Comparison of ENCODE assay signal across 21 cellular contexts in genomic region chr14:106823552-106823951, GRCh38.
DNase-seq lines count a peak whose midpoint lies in the region; ATAC-seq lines count a peak whose summit lies in the region.
"Had no signal": no experiment of that assay in that cellular context is flagged by ENCODE, and none has a peak within 500 bp of the region (broad histone marks: within the 10 kb centered on the region; RNA-seq: fewer than 3 reads in every experiment).

No MANE protein-coding gene starts in this region.

- H3K4me1 Mint-ChIP-seq in activated T-helper 2 cell treated with anti-CD3 and anti-CD28 coated beads, Interferon-gamma antibody, Interleukin-2, Interleukin-4, amounts not matched to agents 10 μg/mL and 5 μg/mL and 100 μg/mL, durations not matched to agents 14 hours and 24 hours and 36 hours (ENCODE audit: low read depth) = peaks cover 8% of the 10 kb centered on the region
- peaks cover 2% of the 10 kb centered on the region for H3K4me1 Mint-ChIP-seq in activated naive CD8-positive, alpha-beta T cell treated with anti-CD3 and anti-CD28 coated beads, Interleukin-2, amount 50 U/mL, for 24 hours
- H3K4me1 Mint-ChIP-seq: CD4-positive, CD25-positive, alpha-beta regulatory T cell; CD8-positive, alpha-beta memory T cell had no signal

- H3K27ac ChIP-seq in HUES64 (ENCODE audit: low read depth, low read length) (no peak overlapping the region), neuronal stem cell (replicated peaks; ENCODE audit: low read length) (no peak overlapping the region), right cardiac atrium (ENCODE audit: low read length) (no peak overlapping the region)

- no peak overlapping the region for H4K91ac ChIP-seq in neuronal stem cell (ENCODE audit: low read depth, low read length, poor library complexity)

- no peak overlapping the region for H2AFZ ChIP-seq in neuronal stem cell (ENCODE audit: low read length)

- WGBS in HUES64 = 88% methylated on average over 7 of the region's 7 CpGs
- no CpG with 5 or more reads among the region's 7 CpGs for WGBS in neuronal stem cell (ENCODE audit: extremely low coverage in 2 of 2, insufficient read length in 2 of 2, insufficient replicate concordance in 1 of 2), 2 donors
- 69% methylated on average over 7 of the region's 7 CpGs for WGBS in right cardiac atrium

- no peak overlapping the region for H3K23ac ChIP-seq in neuronal stem cell (ENCODE audit: low read depth, low read length, poor library complexity)

- H3K4me3 Mint-ChIP-seq in activated T-helper 2 cell treated with anti-CD3 and anti-CD28 coated beads, Interferon-gamma antibody, Interleukin-2, Interleukin-4, amounts not matched to agents 10 μg/mL and 5 μg/mL and 100 μg/mL, durations not matched to agents 14 hours and 24 hours and 36 hours (ENCODE audit: low read depth) = no peak overlapping the region
- H3K4me3 Mint-ChIP-seq in activated naive CD8-positive, alpha-beta T cell treated with anti-CD3 and anti-CD28 coated beads, Interleukin-2, amount 50 U/mL, for 24 hours = no peak overlapping the region
- H3K4me3 Mint-ChIP-seq: CD4-positive, CD25-positive, alpha-beta regulatory T cell; HFFc6 had no signal

- peaks cover 28% of the 10 kb centered on the region for H3K27me3 Mint-ChIP-seq in activated T-helper 2 cell treated with anti-CD3 and anti-CD28 coated beads, Interferon-gamma antibody, Interleukin-2, Interleukin-4, amounts not matched to agents 10 μg/mL and 5 μg/mL and 100 μg/mL, durations not matched to agents 14 hours and 24 hours and 36 hours (ENCODE audit: low read depth)
- H3K27me3 Mint-ChIP-seq in activated naive CD8-positive, alpha-beta T cell treated with anti-CD3 and anti-CD28 coated beads, Interleukin-2, amount 50 U/mL, for 24 hours = peaks cover 9% of the 10 kb centered on the region

- H3K4me2 ChIP-seq in neuronal stem cell (ENCODE audit: insufficient read depth, low read length, poor library complexity, severe bottlenecking) = no peak overlapping the region

- H3K79me1 ChIP-seq in neuronal stem cell (ENCODE audit: low read depth, low read length) = no peaks in the 10 kb centered on the region

- peaks cover 88% of the 10 kb centered on the region for H3K9me3 ChIP-seq in HUES64 (ENCODE audit: insufficient read depth, low read depth, low read length)
- peaks cover 0 to 28% of the 10 kb centered on the region in 2 donors for H3K9me3 ChIP-seq in neuronal stem cell (replicated peaks in 1 of 2; ENCODE audit: control insufficient read depth in 2 of 2, insufficient read depth in 1 of 2, low read depth in 1 of 2, low read length in 2 of 2)
- H3K9me3 ChIP-seq in right cardiac atrium (ENCODE audit: control insufficient read depth, low read length) = no peaks in the 10 kb centered on the region
- H3K9me3 ChIP-seq: BE2C had no signal

- H3K9me3 Mint-ChIP-seq in activated T-helper 2 cell treated with anti-CD3 and anti-CD28 coated beads, Interferon-gamma antibody, Interleukin-2, Interleukin-4, amounts not matched to agents 10 μg/mL and 5 μg/mL and 100 μg/mL, durations not matched to agents 14 hours and 24 hours and 36 hours = no peaks in the 10 kb centered on the region
- H3K9me3 Mint-ChIP-seq in activated naive CD8-positive, alpha-beta T cell treated with anti-CD3 and anti-CD28 coated beads, Interleukin-2, amount 50 U/mL, for 24 hours = no peaks in the 10 kb centered on the region
- H3K9me3 Mint-ChIP-seq: CD4-positive, CD25-positive, alpha-beta regulatory T cell; CD8-positive, alpha-beta memory T cell had no signal

- H3K4me3 ChIP-seq in HUES64 (ENCODE audit: low read length) = peak overlapping the region; percentile 23; the same call in 1 of the 2 replicates
- H3K4me3 ChIP-seq in neuronal stem cell (ENCODE audit: low read length in 2 of 2) = no peak overlapping the region
- no peak overlapping the region for H3K4me3 ChIP-seq in right cardiac atrium (ENCODE audit: low read length)

- no peak overlapping the region for H2BK120ac ChIP-seq in neuronal stem cell (ENCODE audit: low read depth, low read length)

- no peaks in the 10 kb centered on the region for H3K36me3 Mint-ChIP-seq in activated T-helper 2 cell treated with anti-CD3 and anti-CD28 coated beads, Interferon-gamma antibody, Interleukin-2, Interleukin-4, amounts not matched to agents 10 μg/mL and 5 μg/mL and 100 μg/mL, durations not matched to agents 14 hours and 24 hours and 36 hours (ENCODE audit: low read depth)
- no peaks in the 10 kb centered on the region for H3K36me3 Mint-ChIP-seq in activated naive CD8-positive, alpha-beta T cell treated with anti-CD3 and anti-CD28 coated beads, Interleukin-2, amount 50 U/mL, for 24 hours (ENCODE audit: low read depth)
- H3K36me3 Mint-ChIP-seq: CD4-positive, CD25-positive, alpha-beta regulatory T cell; CD8-positive, alpha-beta memory T cell had no signal

- H2BK12ac ChIP-seq in neuronal stem cell (ENCODE audit: low read length) = no peak overlapping the region

- H3K9ac ChIP-seq in HUES64 (ENCODE audit: low read depth, low read length) (no peak overlapping the region), neuronal stem cell (ENCODE audit: low read depth, low read length, poor library complexity) (peak overlapping the region; percentile 21)

- H3K14ac ChIP-seq in neuronal stem cell (ENCODE audit: low read length) = no peak overlapping the region

- DNase-seq in activated T-helper 2 cell treated with anti-CD3 and anti-CD28 coated beads, Interferon-gamma antibody, Interleukin-2, Interleukin-4, amounts not matched to agents 10 μg/mL and 5 μg/mL and 100 μg/mL, durations not matched to agents 14 hours and 24 hours and 36 hours (ENCODE audit: low spot score) = peak; percentile 5
- no peak for DNase-seq in neuronal stem cell (ENCODE audit: low spot score)
- no peak for DNase-seq in right cardiac atrium
- DNase-seq in activated naive CD8-positive, alpha-beta T cell treated with anti-CD3 and anti-CD28 coated beads, Interleukin-2, amount 50 U/mL, for 24 hours = no peak
- no peak for DNase-seq in HuH-7 (ENCODE audit: low spot score)
- DNase-seq in putamen (ENCODE audit: low spot score) = no peak
- DNase-seq: ACHN; BE2C; C1 segment of cervical spinal cord; CD4-positive, CD25-positive, alpha-beta regulatory T cell; CD8-positive, alpha-beta memory T cell; COR-L47; DMS 273 treated with DMSO at 0.1 percent for 48 hours; DMS53; DND-41; GOT3; H7; HFFc6 had no signal

- H3K27me3 ChIP-seq in HUES64 (ENCODE audit: insufficient read depth, low read length) (no peaks in the 10 kb centered on the region), neuronal stem cell (ENCODE audit: control insufficient read depth in 3 of 3, insufficient read depth in 3 of 3, low read depth in 1 of 3, low read length in 3 of 3) (no peaks in the 10 kb centered on the region), right cardiac atrium (ENCODE audit: control insufficient read depth, insufficient read depth) (no peaks in the 10 kb centered on the region)

- no peak overlapping the region for H2BK5ac ChIP-seq in neuronal stem cell (ENCODE audit: low read length)

- H3K36me3 ChIP-seq in HUES64 (ENCODE audit: insufficient read depth, low read length) (no peaks in the 10 kb centered on the region), neuronal stem cell (replicated peaks in 1 of 2; ENCODE audit: control insufficient read depth in 2 of 2, insufficient read depth in 2 of 2, low read length in 2 of 2) (no peaks in the 10 kb centered on the region)
- H3K36me3 ChIP-seq: BE2C had no signal

- no peaks in the 10 kb centered on the region for H3K4me1 ChIP-seq in HUES64 (ENCODE audit: insufficient read depth, low read length)
- no peaks in the 10 kb centered on the region for H3K4me1 ChIP-seq in neuronal stem cell (ENCODE audit: control insufficient read depth in 2 of 2, insufficient read depth in 1 of 2, low read depth in 1 of 2, low read length in 2 of 2)
- no peaks in the 10 kb centered on the region for H3K4me1 ChIP-seq in right cardiac atrium (ENCODE audit: control insufficient read depth, insufficient read depth, low read length)
- H3K4me1 ChIP-seq: BE2C had no signal

- no peak overlapping the region for H3K18ac ChIP-seq in neuronal stem cell (ENCODE audit: low read length)

- intact Hi-C loops in activated T-helper 2 cell treated with anti-CD3 and anti-CD28 coated beads, Interferon-gamma antibody, Interleukin-2, Interleukin-4, amounts not matched to agents 10 μg/mL and 5 μg/mL and 100 μg/mL, durations not matched to agents 14 hours and 24 hours and 36 hours (cut with micrococcal nuclease) = no loop called here
- intact Hi-C loops in right cardiac atrium (cut with DNase I) = no loop called here

- H2AK5ac ChIP-seq in neuronal stem cell (ENCODE audit: low read depth, low read length) = no peak overlapping the region

- ATAC-seq in right cardiac atrium = no peak
- ATAC-seq in activated naive CD8-positive, alpha-beta T cell treated with anti-CD3 and anti-CD28 coated beads, Interleukin-2, amount 50 U/mL, for 24 hours = no peak
- ATAC-seq: HCT116, HepG2 had no signal

- H4K8ac ChIP-seq in neuronal stem cell (ENCODE audit: low read depth, low read length) = no peak overlapping the region

- H3K4ac ChIP-seq in neuronal stem cell (ENCODE audit: low read length) = no peak overlapping the region

- no peak overlapping the region for H3K27ac Mint-ChIP-seq in activated T-helper 2 cell treated with anti-CD3 and anti-CD28 coated beads, Interferon-gamma antibody, Interleukin-2, Interleukin-4, amounts not matched to agents 10 μg/mL and 5 μg/mL and 100 μg/mL, durations not matched to agents 14 hours and 24 hours and 36 hours
- H3K27ac Mint-ChIP-seq in activated naive CD8-positive, alpha-beta T cell treated with anti-CD3 and anti-CD28 coated beads, Interleukin-2, amount 50 U/mL, for 24 hours = no peak overlapping the region
- H3K27ac Mint-ChIP-seq: CD4-positive, CD25-positive, alpha-beta regulatory T cell; CD8-positive, alpha-beta memory T cell; HFFc6 had no signal

- no peak overlapping the region for H2BK15ac ChIP-seq in neuronal stem cell (ENCODE audit: low read length)
